ENCODE assay signal across 8 cellular contexts in the genomic region with DNA sequence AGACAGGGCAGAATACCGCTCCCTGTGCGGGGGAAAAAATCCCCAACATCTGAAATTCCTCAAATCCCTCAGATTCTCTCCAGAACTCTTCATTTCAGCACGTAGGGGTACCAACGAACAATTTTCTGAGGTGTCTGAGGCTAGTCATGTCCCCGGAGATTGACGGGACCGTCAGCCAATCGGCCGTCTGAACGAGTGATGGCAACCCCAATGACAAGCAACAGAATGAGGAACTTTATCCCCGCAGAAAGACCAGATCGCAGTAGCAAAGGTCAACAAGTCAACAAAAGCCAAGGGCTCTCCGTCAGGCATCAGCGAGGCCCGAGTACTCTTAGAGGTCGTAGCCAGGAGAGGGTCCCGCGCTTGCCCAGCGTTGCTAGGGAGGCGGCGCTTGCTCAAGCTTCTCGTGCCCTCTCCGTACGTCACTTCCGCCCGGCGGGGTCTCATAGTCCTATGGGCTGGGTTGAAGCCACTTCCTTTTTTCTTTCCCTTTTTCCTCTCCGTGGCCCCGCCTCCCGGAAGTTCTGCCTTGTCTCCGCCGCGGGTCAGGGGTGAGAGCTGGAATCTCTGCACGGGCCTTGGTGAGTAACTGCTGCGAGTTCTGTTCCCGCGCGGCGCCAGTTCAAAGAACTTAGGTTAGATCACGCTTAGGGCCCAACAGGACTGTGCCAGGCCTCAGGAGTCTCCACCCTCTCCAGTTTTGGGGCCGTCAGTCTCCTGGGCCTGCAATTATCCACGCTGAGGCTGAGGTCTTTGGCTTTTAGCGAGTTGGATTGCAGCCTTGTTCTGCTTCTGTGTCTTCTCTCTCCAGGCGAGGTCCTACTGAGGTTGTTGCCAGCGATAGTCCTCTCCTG. TPM values are rescaled to one million over a fixed set of nuclear protein-coding genes. Genes with fewer than 3 reads are reported as not detected.
DNase-seq lines count a peak whose midpoint lies in the region; ATAC-seq and TF ChIP-seq lines count a peak whose summit lies in the region.

A gene with protein sequence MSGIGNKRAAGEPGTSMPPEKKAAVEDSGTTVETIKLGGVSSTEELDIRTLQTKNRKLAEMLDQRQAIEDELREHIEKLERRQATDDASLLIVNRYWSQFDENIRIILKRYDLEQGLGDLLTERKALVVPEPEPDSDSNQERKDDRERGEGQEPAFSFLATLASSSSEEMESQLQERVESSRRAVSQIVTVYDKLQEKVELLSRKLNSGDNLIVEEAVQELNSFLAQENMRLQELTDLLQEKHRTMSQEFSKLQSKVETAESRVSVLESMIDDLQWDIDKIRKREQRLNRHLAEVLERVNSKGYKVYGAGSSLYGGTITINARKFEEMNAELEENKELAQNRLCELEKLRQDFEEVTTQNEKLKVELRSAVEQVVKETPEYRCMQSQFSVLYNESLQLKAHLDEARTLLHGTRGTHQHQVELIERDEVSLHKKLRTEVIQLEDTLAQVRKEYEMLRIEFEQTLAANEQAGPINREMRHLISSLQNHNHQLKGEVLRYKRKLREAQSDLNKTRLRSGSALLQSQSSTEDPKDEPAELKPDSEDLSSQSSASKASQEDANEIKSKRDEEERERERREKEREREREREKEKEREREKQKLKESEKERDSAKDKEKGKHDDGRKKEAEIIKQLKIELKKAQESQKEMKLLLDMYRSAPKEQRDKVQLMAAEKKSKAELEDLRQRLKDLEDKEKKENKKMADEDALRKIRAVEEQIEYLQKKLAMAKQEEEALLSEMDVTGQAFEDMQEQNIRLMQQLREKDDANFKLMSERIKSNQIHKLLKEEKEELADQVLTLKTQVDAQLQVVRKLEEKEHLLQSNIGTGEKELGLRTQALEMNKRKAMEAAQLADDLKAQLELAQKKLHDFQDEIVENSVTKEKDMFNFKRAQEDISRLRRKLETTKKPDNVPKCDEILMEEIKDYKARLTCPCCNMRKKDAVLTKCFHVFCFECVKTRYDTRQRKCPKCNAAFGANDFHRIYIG (plus strand): TSS at position 520 of the 854 bp plus-strand sequence. CDS start 1,571 bp downstream, outside the sequence.

- ATAC-seq in HG02870 (IDR thresholded peaks at IDR 0.05; ENCODE audit: unreplicated experiment) (peak; percentile 97), heart right ventricle (peak; percentile 98 to 99 (median 99)), upper lobe of left lung (ENCODE audit: low FRiP score in 2 of 2) (peak; percentile 98 to 99)

- in situ Hi-C loops in GM13976 (cut with MboI; ENCODE audit: low sequenced_read_pairs, unreplicated experiment) = no loop called here

- 0% methylated on average over 45 of the region's 45 CpGs for WGBS in heart right ventricle, 2 donors
- 1% methylated on average over 40 to 45 of the region's 45 CpGs for WGBS in upper lobe of left lung, 2 donors

- intact Hi-C loops in T-helper 1 cell treated with Interleukin-12 subunit alpha and Interleukin-12 subunit beta and Interleukin-4 antibody, amounts not matched to agents 30 ng/mL and 1 ng/mL, for 36 hours (cut with micrococcal nuclease) = loop anchor here (1.0 to 5.0 kb wide), 7 partner anchors 33 to 1711 kb away; a partner anchor contains a TSS
- intact Hi-C loops in heart right ventricle (cut with DNase I) = loop anchor here in 7 of 10 donors (1.0 to 10.0 kb wide), 4 partner anchors 135 to 139 kb away; a partner anchor contains a TSS
- intact Hi-C loops in posterior cingulate gyrus (cut with DNase I) = loop anchor here (5.0 kb wide), 1 partner anchor 136 kb away; a partner anchor contains a TSS

- peak in 3 of 4 donors; percentile 14 to 58 (median 25) for TF ChIP-seq POLR2A in upper lobe of left lung (IDR thresholded peaks at IDR 0.05)

- DNase-seq in GM13976 (ENCODE audit: low spot score) = peak; percentile 93
- peak; percentile 84 for DNase-seq in NCI-H146 treated with DMSO at 0.1 percent for 48 hours (lab: John Stamatoyannopoulos, UW; ENCODE audit: unreplicated experiment)
- DNase-seq in amniotic epithelial cell (ENCODE audit: low read depth) = peak; percentile 98
- DNase-seq in heart right ventricle = peak; percentile 100
- DNase-seq in posterior cingulate gyrus = peak; percentile 99 to 100 (median 100)
- peak; percentile 92 to 100 for DNase-seq in upper lobe of left lung

- TF ChIP-seq EP300 in upper lobe of left lung (IDR thresholded peaks at IDR 0.05) = no peak

- TF ChIP-seq CTCF in GM13976 (IDR thresholded peaks at IDR 0.05; ENCODE audit: borderline replicate concordance, control extremely low read depth, extremely low read depth, insufficient read depth, missing control alignments) = no peak
- TF ChIP-seq CTCF in heart right ventricle (IDR thresholded peaks at IDR 0.05) = no peak
- TF ChIP-seq CTCF in upper lobe of left lung (IDR thresholded peaks at IDR 0.05) = no peak

- peak within 1 kb of the TSS; percentile 59 to 88 (median 75) for H3K4me3 ChIP-seq in heart right ventricle
- H3K4me3 ChIP-seq in upper lobe of left lung = peak within 1 kb of the TSS; percentile 69 to 80 (median 74)

- H3K4me1 ChIP-seq in heart right ventricle (peaks cover 0 to 46% (median 34%) of the 10 kb centered on the region in 9 donors), upper lobe of left lung (peaks cover 7 to 30% (median 14%) of the 10 kb centered on the region in 4 donors)

- H3K36me3 ChIP-seq in heart right ventricle (peaks cover 0 to 35% (median 3%) of the 10 kb centered on the region in 9 donors), upper lobe of left lung (peaks cover 0 to 28% (median 6%) of the 10 kb centered on the region in 4 donors)

- no peaks in the 10 kb centered on the region for H3K9me3 ChIP-seq in heart right ventricle
- H3K9me3 ChIP-seq in upper lobe of left lung = no peaks in the 10 kb centered on the region

- H3K27me3 ChIP-seq in heart right ventricle = no peaks in the 10 kb centered on the region
- H3K27me3 ChIP-seq in upper lobe of left lung = no peaks in the 10 kb centered on the region

- H3K27ac ChIP-seq in heart right ventricle = peak within 1 kb of the TSS; percentile 83 to 96 (median 90)
- peak within 1 kb of the TSS; percentile 91 to 99 (median 98) for H3K27ac ChIP-seq in upper lobe of left lung

RNA-seq across cellular contexts. Expression of the gene that starts here (rescaled TPM):
- total RNA-seq in T-helper 1 cell treated with Interleukin-12 subunit alpha and Interleukin-12 subunit beta and Interleukin-4 antibody, amounts not matched to agents 30 ng/mL and 1 ng/mL, for 36 hours = 40.4 and 45.1 TPM in 2 replicates
- 10 to 100 TPM; 39.1 to 64.4 (median 58.2) TPM for total RNA-seq in heart right ventricle
- polyA plus RNA-seq in heart right ventricle = 10 to 100 TPM; 13.2 to 14.0 TPM
- 10 to 100 TPM; 12.2 to 45.6 (median 29.6) TPM for total RNA-seq in upper lobe of left lung

Comparison
In these comparisons a context has a peak if more than half of its experiments do, and no peak if none do; other contexts are left out.
1. Peak in every context shown above with its lines: DNase-seq, ATAC-seq, H3K4me3 ChIP-seq and H3K27ac ChIP-seq.